8 cellular contexts compared by ENCODE assay signal in genomic region chr9:136326777-136327312, GRCh38. TPM values are rescaled to one million over a fixed set of nuclear protein-coding genes. Genes with fewer than 3 reads are reported as not detected.
DNase-seq lines count a peak whose midpoint lies in the region; ATAC-seq and TF ChIP-seq lines count a peak whose summit lies in the region.

No MANE protein-coding gene starts in this region.

- CTCF ChIA-PET in activated CD8-positive, alpha-beta T cell treated with anti-CD3 and anti-CD28 coated beads for 36 hours (lab: Charles Lee): interaction anchor here (1.1 to 1.6 kb wide), 2 partner anchors 14 to 36 kb away, joined by 3 to 5 read pairs; partner anchors contain the start of gene DNLZ

- peak overlapping the region; percentile 37 for H3K9ac ChIP-seq in iPS-15b (ENCODE audit: low read depth, low read length)

- POLR2A ChIA-PET in activated CD8-positive, alpha-beta T cell treated with anti-CD3 and anti-CD28 coated beads for 36 hours (lab: Charles Lee): interaction anchor here (0.9 kb wide), 1 partner anchor 36 kb away, joined by 6 read pairs; the partner anchor contains the start of gene DNLZ

- no peak for ATAC-seq in activated CD8-positive, alpha-beta T cell treated with anti-CD3 and anti-CD28 coated beads for 36 hours
- ATAC-seq in stimulated activated effector memory CD8-positive, alpha-beta T cell treated with anti-CD3 and anti-CD28 coated beads, Interleukin-12 subunit alpha, Interleukin-12 subunit beta, amount 100 ng/mL, for 72 hours: peak; percentile 4
- ATAC-seq in GM19328 (IDR thresholded peaks at IDR 0.05; ENCODE audit: unreplicated experiment) (no peak), GM21825 (IDR thresholded peaks at IDR 0.05; ENCODE audit: unreplicated experiment) (no peak)

- H3K27ac Mint-ChIP-seq in activated CD8-positive, alpha-beta T cell treated with anti-CD3 and anti-CD28 coated beads for 36 hours: no peak overlapping the region
- H3K27ac Mint-ChIP-seq in stimulated activated effector memory CD8-positive, alpha-beta T cell treated with anti-CD3 and anti-CD28 coated beads, Interleukin-12 subunit alpha, Interleukin-12 subunit beta, amount 100 ng/mL, for 72 hours: peak overlapping the region; percentile 32

- peak overlapping the region; percentile 27 for H3K4me3 ChIP-seq in H7 (ENCODE audit: insufficient read depth, low read depth, low read length)
- H3K4me3 ChIP-seq in iPS-15b (ENCODE audit: low read depth, low read length): no peak overlapping the region

- H3K36me3 Mint-ChIP-seq in activated CD8-positive, alpha-beta T cell treated with anti-CD3 and anti-CD28 coated beads for 36 hours (ENCODE audit: low read depth): no peaks in the 10 kb centered on the region
- H3K36me3 Mint-ChIP-seq in stimulated activated effector memory CD8-positive, alpha-beta T cell treated with anti-CD3 and anti-CD28 coated beads, Interleukin-12 subunit alpha, Interleukin-12 subunit beta, amount 100 ng/mL, for 72 hours: no peaks in the 10 kb centered on the region

- intact Hi-C loops in activated CD8-positive, alpha-beta T cell treated with anti-CD3 and anti-CD28 coated beads for 36 hours (cut with micrococcal nuclease): no loop called here

- H3K9me3 Mint-ChIP-seq in activated CD8-positive, alpha-beta T cell treated with anti-CD3 and anti-CD28 coated beads for 36 hours: no peaks in the 10 kb centered on the region
- no peaks in the 10 kb centered on the region for H3K9me3 Mint-ChIP-seq in stimulated activated effector memory CD8-positive, alpha-beta T cell treated with anti-CD3 and anti-CD28 coated beads, Interleukin-12 subunit alpha, Interleukin-12 subunit beta, amount 100 ng/mL, for 72 hours

- H3K27me3 Mint-ChIP-seq in activated CD8-positive, alpha-beta T cell treated with anti-CD3 and anti-CD28 coated beads for 36 hours: no peaks in the 10 kb centered on the region

- H3K27me3 ChIP-seq in H7 (ENCODE audit: control insufficient read depth, insufficient read depth, low read length) (no peaks in the 10 kb centered on the region), iPS-15b (ENCODE audit: control insufficient read depth, insufficient read depth, low read length) (no peaks in the 10 kb centered on the region)

- H3K4me1 Mint-ChIP-seq in activated CD8-positive, alpha-beta T cell treated with anti-CD3 and anti-CD28 coated beads for 36 hours (ENCODE audit: low read depth): peaks cover 6% of the 10 kb centered on the region
- H3K4me1 Mint-ChIP-seq in stimulated activated effector memory CD8-positive, alpha-beta T cell treated with anti-CD3 and anti-CD28 coated beads, Interleukin-12 subunit alpha, Interleukin-12 subunit beta, amount 100 ng/mL, for 72 hours: peaks cover 9% of the 10 kb centered on the region

- DNase-seq in H7 (no peak), KBM-7 (no peak)
- no peak for DNase-seq in activated CD8-positive, alpha-beta T cell treated with anti-CD3 and anti-CD28 coated beads for 36 hours
- no peak for DNase-seq in stimulated activated effector memory CD8-positive, alpha-beta T cell treated with anti-CD3 and anti-CD28 coated beads, Interleukin-12 subunit alpha, Interleukin-12 subunit beta, amount 100 ng/mL, for 72 hours (ENCODE audit: low spot score in 2 of 2)
- no peak for DNase-seq in stimulated activated CD4-positive, alpha-beta T cell treated with anti-CD3 and anti-CD28 coated beads, Interleukin-12 subunit alpha, Interleukin-12 subunit beta, amount 100 ng/mL, for 4 hours

- in situ Hi-C loops in KBM-7 (cut with MboI; ENCODE audit: low pct_unique_long_range_greater_than_20kb, low sequenced_read_pairs): no loop called here

- H3K36me3 ChIP-seq in H7 (replicated peaks; ENCODE audit: control insufficient read depth, insufficient read depth, low read length) (no peaks in the 10 kb centered on the region), iPS-15b (ENCODE audit: control insufficient read depth, insufficient read depth, low read length) (peaks cover 3% of the 10 kb centered on the region)

- H3K4me3 Mint-ChIP-seq in activated CD8-positive, alpha-beta T cell treated with anti-CD3 and anti-CD28 coated beads for 36 hours: peak overlapping the region; percentile 65
- peak overlapping the region; percentile 58 for H3K4me3 Mint-ChIP-seq in stimulated activated effector memory CD8-positive, alpha-beta T cell treated with anti-CD3 and anti-CD28 coated beads, Interleukin-12 subunit alpha, Interleukin-12 subunit beta, amount 100 ng/mL, for 72 hours

- TF ChIP-seq CTCF in activated CD8-positive, alpha-beta T cell treated with anti-CD3 and anti-CD28 coated beads for 36 hours (IDR thresholded peaks at IDR 0.05): no peak

- peaks cover 2% of the 10 kb centered on the region for H3K4me1 ChIP-seq in iPS-15b (ENCODE audit: control insufficient read depth, insufficient read depth, low read length)

- no peaks in the 10 kb centered on the region for H3K9me3 ChIP-seq in iPS-15b (ENCODE audit: control insufficient read depth, insufficient read depth, low read length)

RNA-seq across cellular contexts. Expression of gene GPSM1, which starts 0.5 kb away (rescaled TPM):
- 17.3 and 22.2 TPM in 2 replicates for total RNA-seq in H7 (2014; rRNA removed; shearing (Covaris generic))
- 1 to 10 TPM; 8.8 to 10.0 TPM for total RNA-seq in activated CD8-positive, alpha-beta T cell treated with anti-CD3 and anti-CD28 coated beads for 36 hours

RNA-seq across cellular contexts. Expression of gene CCDC187, which starts 23.0 kb away (rescaled TPM):
- 0.04 TPM in 1 of 2 replicates, not detected in the other for total RNA-seq in H7 (2014; rRNA removed; shearing (Covaris generic))
- total RNA-seq in activated CD8-positive, alpha-beta T cell treated with anti-CD3 and anti-CD28 coated beads for 36 hours: under 1 TPM in 1 of 2 experiments, not detected in 1; 0.07 TPM

RNA-seq across cellular contexts. Expression of gene DNLZ, which starts 36.7 kb away (rescaled TPM):
- 11.2 and 20.2 TPM in 2 replicates for total RNA-seq in H7 (2014; rRNA removed; shearing (Covaris generic))
- total RNA-seq in activated CD8-positive, alpha-beta T cell treated with anti-CD3 and anti-CD28 coated beads for 36 hours: 10 to 100 TPM; 16.1 to 17.4 TPM

RNA-seq across cellular contexts. Expression of gene CARD9, which starts 46.6 kb away (rescaled TPM):
- 0.15 and 0.28 TPM in 2 replicates for total RNA-seq in H7 (2014; rRNA removed; shearing (Covaris generic))
- 1 to 10 TPM; 6.8 to 7.1 TPM for total RNA-seq in activated CD8-positive, alpha-beta T cell treated with anti-CD3 and anti-CD28 coated beads for 36 hours
